23 cellular contexts compared by ENCODE assay signal in genomic region chr2:241014224-241014623, GRCh38. TPM values are rescaled to one million over a fixed set of nuclear protein-coding genes. Genes with fewer than 3 reads are reported as not detected.
"Had no signal": no experiment of that assay in that cellular context is flagged by ENCODE, and none has a peak within 500 bp of the region (broad histone marks: within the 10 kb centered on the region; RNA-seq: fewer than 3 reads in every experiment).

No MANE protein-coding gene starts in this region.

- ATAC-seq: activated CD8-positive, alpha-beta T cell treated with anti-CD3 and anti-CD28 coated beads for 36 hours; activated T-cell treated with anti-CD3 and anti-CD28 coated beads, Interleukin-2, amount 50 U/mL, for 72 hours; foreskin keratinocyte; left lung; stimulated activated naive CD8-positive, alpha-beta T cell treated with anti-CD3 and anti-CD28 coated beads, Interleukin-15, Interleukin-2, amounts not matched to agents 100 U/mL and 50 U/mL, for 24 hours had no signal

- H3K9me3 Mint-ChIP-seq: activated CD4-positive, alpha-beta T cell treated with anti-CD3 and anti-CD28 coated beads, Interleukin-2, amount 10 ng/mL, durations not matched to agents 24 days and 14 days; activated CD8-positive, alpha-beta T cell treated with anti-CD3 and anti-CD28 coated beads for 36 hours; activated naive CD4-positive, alpha-beta T cell treated with anti-CD3 and anti-CD28 coated beads, Interleukin-2, amount 50 U/mL, for 24 hours; activated T-cell treated with anti-CD3 and anti-CD28 coated beads, Interleukin-2, amount 50 U/mL, for 72 hours had no signal

- H3K9me3 ChIP-seq: adrenal gland, ascending aorta, left lung, tibial artery, uterus had no signal

- H3K27me3 ChIP-seq: adrenal gland, ascending aorta, brain microvascular endothelial cell, left lung, tibial artery, uterus had no signal

- H3K4me3 Mint-ChIP-seq: activated CD4-positive, alpha-beta T cell treated with anti-CD3 and anti-CD28 coated beads, Interleukin-2, amount 10 ng/mL, durations not matched to agents 24 days and 14 days; activated CD8-positive, alpha-beta T cell treated with anti-CD3 and anti-CD28 coated beads for 36 hours; activated naive CD4-positive, alpha-beta T cell treated with anti-CD3 and anti-CD28 coated beads, Interleukin-2, amount 50 U/mL, for 24 hours; activated T-cell treated with anti-CD3 and anti-CD28 coated beads, Interleukin-2, amount 50 U/mL, for 72 hours; nephron progenitor cell had no signal

- H3K4me3 ChIP-seq: adrenal gland, ascending aorta, left lung, SK-N-MC, tibial artery, uterus had no signal

- H3K27ac ChIP-seq: adrenal gland, ascending aorta, brain microvascular endothelial cell, foreskin keratinocyte, left lung, SK-N-MC, tibial artery, uterus had no signal

- DNase-seq: activated CD4-positive, alpha-beta T cell treated with anti-CD3 and anti-CD28 coated beads, Interleukin-2, amount 10 ng/mL, durations not matched to agents 24 days and 14 days; activated CD8-positive, alpha-beta T cell treated with anti-CD3 and anti-CD28 coated beads for 36 hours; activated effector memory CD4-positive, alpha-beta T cell treated with anti-CD3 and anti-CD28 coated beads, Interleukin-2, amount 50 U/mL, for 16 hours; activated T-cell treated with anti-CD3 and anti-CD28 coated beads, Interleukin-2, amount 50 U/mL, for 72 hours; brain microvascular endothelial cell; central memory CD4-positive, alpha-beta T cell; dermis blood vessel endothelial cell; effector CD8-positive, alpha-beta T cell; erythroblast; foreskin keratinocyte; left lung; midbrain; nephron progenitor cell; nucleus accumbens; stimulated activated CD4-positive, alpha-beta T cell treated with anti-CD3 and anti-CD28 coated beads, Interleukin-4, amount 100 ng/mL, for 1 hour; stimulated activated naive CD8-positive, alpha-beta T cell treated with anti-CD3 and anti-CD28 coated beads, Interleukin-15, Interleukin-2, amounts not matched to agents 100 U/mL and 50 U/mL, for 24 hours; substantia nigra; tibial artery; uterus had no signal

- H3K4me1 ChIP-seq: foreskin keratinocyte, uterus had no signal

- H3K36me3 ChIP-seq: adrenal gland, brain microvascular endothelial cell, left lung, uterus had no signal

- H3K27me3 Mint-ChIP-seq: activated CD4-positive, alpha-beta T cell treated with anti-CD3 and anti-CD28 coated beads, Interleukin-2, amount 10 ng/mL, durations not matched to agents 24 days and 14 days; activated CD8-positive, alpha-beta T cell treated with anti-CD3 and anti-CD28 coated beads for 36 hours; activated naive CD4-positive, alpha-beta T cell treated with anti-CD3 and anti-CD28 coated beads, Interleukin-2, amount 50 U/mL, for 24 hours had no signal

- H3K27ac Mint-ChIP-seq: activated CD4-positive, alpha-beta T cell treated with anti-CD3 and anti-CD28 coated beads, Interleukin-2, amount 10 ng/mL, durations not matched to agents 24 days and 14 days; activated CD8-positive, alpha-beta T cell treated with anti-CD3 and anti-CD28 coated beads for 36 hours; activated naive CD4-positive, alpha-beta T cell treated with anti-CD3 and anti-CD28 coated beads, Interleukin-2, amount 50 U/mL, for 24 hours; activated T-cell treated with anti-CD3 and anti-CD28 coated beads, Interleukin-2, amount 50 U/mL, for 72 hours; nephron progenitor cell had no signal

- H3K36me3 Mint-ChIP-seq: activated naive CD4-positive, alpha-beta T cell treated with anti-CD3 and anti-CD28 coated beads, Interleukin-2, amount 50 U/mL, for 24 hours had no signal

RNA-seq across cellular contexts. Expression of gene SNED1, which starts 15.8 kb away (rescaled TPM):
- total RNA-seq: foreskin keratinocyte had no signal
- polyA plus RNA-seq: foreskin keratinocyte had no signal
